11 cellular contexts compared by ENCODE assay signal in genomic region chr3:45642731-45643152, GRCh38. TPM values are rescaled to one million over a fixed set of nuclear protein-coding genes. Genes with fewer than 3 reads are reported as not detected.
DNase-seq lines count a peak whose midpoint lies in the region; ATAC-seq and TF ChIP-seq lines count a peak whose summit lies in the region.
"Had no signal": no experiment of that assay in that cellular context is flagged by ENCODE, and none has a peak within 500 bp of the region (broad histone marks: within the 10 kb centered on the region; RNA-seq: fewer than 3 reads in every experiment).

No MANE protein-coding gene starts in this region.

- H3K4me3 ChIP-seq in ACC112 (ENCODE audit: low read depth, low read length), result no peak overlapping the region

- H3K27ac Mint-ChIP-seq in HFFc6, result peak overlapping the region; percentile 97

- ATAC-seq in GM18870 (IDR thresholded peaks at IDR 0.05; ENCODE audit: unreplicated experiment) (no peak), GM19324 (IDR thresholded peaks at IDR 0.05; ENCODE audit: low FRiP score, unreplicated experiment) (no peak), GM21619 (IDR thresholded peaks at IDR 0.05; ENCODE audit: unreplicated experiment) (no peak)

- H3K79me2 ChIP-seq in ACC112 (ENCODE audit: control insufficient read depth, insufficient read depth, low read length, unreplicated experiment), result peaks cover 51% of the 10 kb centered on the region

- peaks cover 75% of the 10 kb centered on the region for H3K4me1 ChIP-seq in ACC112 (ENCODE audit: control insufficient read depth, insufficient read depth, low read length, unreplicated experiment)

- H3K27me3 Mint-ChIP-seq in HFFc6 (ENCODE audit: insufficient read depth), result no peaks in the 10 kb centered on the region; the same call in none of the 2 replicates

- peaks cover 14% of the 10 kb centered on the region for H3K36me3 Mint-ChIP-seq in HFFc6 (ENCODE audit: low read depth)

- DNase-seq in HFFc6 (peak; percentile 35), UCSD-AML1 (lab: John Stamatoyannopoulos, UW; ENCODE audit: unreplicated experiment) (peak; percentile 50), iris pigment epithelial cell (ENCODE audit: low read depth) (peak; percentile 84), dedifferentiated amniotic fluid mesenchymal stem cell (ENCODE audit: extremely low spot score) (no peak)
- DNase-seq: activated CD4-positive, alpha-beta T cell treated with anti-CD3 and anti-CD28 coated beads for 4 hours; C1 segment of cervical spinal cord; stimulated activated naive CD4-positive, alpha-beta T cell treated with Interleukin-2 at 50 U/mL for 16 hours had no signal

- H2AFZ ChIP-seq in ACC112 (ENCODE audit: low read length, unreplicated experiment), result no peak overlapping the region

- peaks cover 89% of the 10 kb centered on the region for H3K4me1 Mint-ChIP-seq in HFFc6 (ENCODE audit: low read depth)

- H3K27ac ChIP-seq in ACC112 (ENCODE audit: low read depth, low read length), result peak overlapping the region; percentile 98

- TF ChIP-seq CTCF in HFFc6 (IDR thresholded peaks at IDR 0.05), result no peak

- no peaks in the 10 kb centered on the region for H3K9me3 Mint-ChIP-seq in HFFc6

- H3K27me3 ChIP-seq in ACC112 (ENCODE audit: insufficient read depth, low read length), result no peaks in the 10 kb centered on the region

- H3K4me3 Mint-ChIP-seq in HFFc6, result peak overlapping the region; percentile 47

- peaks cover 7% of the 10 kb centered on the region for H3K36me3 ChIP-seq in ACC112 (ENCODE audit: insufficient read depth, low read length)

RNA-seq across cellular contexts. Expression of gene SACM1L, which starts 46.5 kb away (rescaled TPM):
- total RNA-seq in HFFc6 (2021; fragmentation: NEBNext Ultra II Directional; extraction: Animal tissue kit (Norgen Biotek cat#: 25700)), result 10 to 100 TPM; 43.9 to 51.3 (median 47.8) TPM

RNA-seq across cellular contexts. Expression of gene LIMD1, which starts 48.2 kb away (rescaled TPM):
- total RNA-seq in HFFc6 (2021; fragmentation: NEBNext Ultra II Directional; extraction: Animal tissue kit (Norgen Biotek cat#: 25700)), result 10 to 100 TPM; 25.0 to 34.8 (median 27.2) TPM
